8 cellular contexts compared by ENCODE assay signal in the genomic region with DNA sequence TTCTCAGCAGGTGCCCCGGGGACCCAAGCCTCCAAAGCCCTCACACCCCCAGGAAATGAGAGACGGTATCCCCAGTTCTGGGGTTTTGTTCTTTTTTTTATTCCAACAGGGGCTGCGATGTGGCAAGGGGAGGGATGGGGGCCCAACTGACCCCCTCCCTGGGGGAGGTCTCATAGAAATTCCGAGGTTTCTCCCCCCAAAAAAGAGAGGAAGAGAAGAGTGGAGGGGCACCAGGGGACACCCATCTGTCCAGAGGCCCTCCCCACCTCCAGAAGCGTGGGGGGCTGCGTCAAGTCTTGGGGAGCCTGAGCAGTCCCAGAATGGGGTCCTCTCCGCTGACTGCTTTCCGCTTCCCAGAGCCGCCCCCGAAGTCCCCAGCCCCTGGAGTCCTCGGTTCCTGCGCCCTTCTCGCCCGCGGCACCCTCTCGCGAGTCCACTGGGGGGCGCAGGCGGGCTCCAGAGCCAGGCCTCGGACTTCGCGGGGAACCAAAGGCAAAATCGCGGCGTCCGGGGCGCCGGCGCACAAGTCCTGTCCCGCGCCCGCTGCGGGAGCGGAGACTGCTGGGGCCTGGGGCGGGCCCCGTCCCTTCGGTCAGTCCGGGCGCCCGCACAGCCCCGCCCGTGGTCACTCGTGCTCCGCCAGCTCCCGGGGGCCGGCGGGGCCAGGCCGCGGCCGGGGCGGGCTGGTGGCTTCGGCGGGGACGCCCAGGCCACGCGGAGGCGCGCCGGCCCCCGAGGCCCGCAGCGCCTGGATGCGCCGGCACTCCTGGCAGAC. TPM values are rescaled to one million over a fixed set of nuclear protein-coding genes. Genes with fewer than 3 reads are reported as not detected.
DNase-seq lines count a peak whose midpoint lies in the region; ATAC-seq, FAIRE-seq and TF ChIP-seq lines count a peak whose summit lies in the region.

No MANE protein-coding gene starts in this region.

- no peak for FAIRE-seq in GM19239 (lab: Jason Lieb, UNC)

- H3K27ac Mint-ChIP-seq in brain = peak overlapping the region in 4 of 5 experiments; percentile 86 to 98 (median 98)

- ATAC-seq in left lung (peak; percentile 26), upper lobe of left lung (ENCODE audit: low FRiP score in 2 of 2) (no peak), left lobe of liver (no peak)

- peaks cover 29% of the 10 kb centered on the region for H3K27me3 Mint-ChIP-seq in brain

- H3K36me3 Mint-ChIP-seq in brain = peaks cover 31% of the 10 kb centered on the region

- H3K4me3 ChIP-seq in PC-9 = no peak overlapping the region
- H3K4me3 ChIP-seq in left lung = no peak overlapping the region
- H3K4me3 ChIP-seq in upper lobe of left lung = no peak overlapping the region

- H3K4me3 Mint-ChIP-seq in brain = peak overlapping the region; percentile 64 to 91 (median 72)

- DNase-seq in AG20443 (ENCODE audit: low spot score) (peak; percentile 88), GM19239 (ENCODE audit: insufficient read length, low spot score) (peak; percentile 80), PC-9 (peak in 1 of 2 experiments; percentile 49), left lung (peak in 1 of 2 donors; percentile 82), upper lobe of left lung (peak; percentile 26 to 88), left lobe of liver (ENCODE audit: low spot score) (no peak), Ammon's horn (ENCODE audit: low spot score) (no peak)

- peaks cover 50% of the 10 kb centered on the region for H3K4me1 Mint-ChIP-seq in brain

- no peak for TF ChIP-seq EP300 in upper lobe of left lung (IDR thresholded peaks at IDR 0.05)

- no peak overlapping the region for H2AFZ ChIP-seq in PC-9

- H3K27me3 ChIP-seq in PC-9 (ENCODE audit: insufficient read depth, low read depth) (peaks cover 85% of the 10 kb centered on the region), left lung (peaks cover 43 to 96% of the 10 kb centered on the region in 2 donors), upper lobe of left lung (peaks cover 0 to 50% (median 22%) of the 10 kb centered on the region in 4 donors)

- H3K27ac ChIP-seq in PC-9 (no peak overlapping the region), left lung (no peak overlapping the region), upper lobe of left lung (no peak overlapping the region)

- H3K9me3 ChIP-seq in PC-9 (ENCODE audit: insufficient read depth, low read depth) (no peaks in the 10 kb centered on the region), left lung (no peaks in the 10 kb centered on the region), upper lobe of left lung (no peaks in the 10 kb centered on the region)

- no peaks in the 10 kb centered on the region for H3K79me2 ChIP-seq in PC-9 (ENCODE audit: low read depth)

- no peaks in the 10 kb centered on the region; the same call in 1 of the 2 replicates for H4K20me1 ChIP-seq in PC-9 (ENCODE audit: insufficient read depth)

- TF ChIP-seq POLR2A in upper lobe of left lung (IDR thresholded peaks at IDR 0.05) = no peak

- intact Hi-C loops in PC-9 (cut with micrococcal nuclease; ENCODE audit: unreplicated experiment) = loop anchor here (10.0 kb wide), 1 partner anchor 96 kb away; no protein-coding TSS in a partner anchor
- intact Hi-C loops in left lung (cut with DNase I) = no loop called here

- peak; percentile 66 for TF ChIP-seq CTCF in PC-9 (conservative IDR thresholded peaks at IDR 0.05)
- peak; percentile 62 to 82 for TF ChIP-seq CTCF in brain (conservative IDR thresholded peaks at IDR 0.05)
- TF ChIP-seq CTCF in left lung (IDR thresholded peaks at IDR 0.05) = peak; percentile 28 to 42
- peak; percentile 39 to 48 (median 42) for TF ChIP-seq CTCF in upper lobe of left lung (IDR thresholded peaks at IDR 0.05)

- H3K9me2 ChIP-seq in PC-9 (ENCODE audit: insufficient read depth) = no peaks in the 10 kb centered on the region

- no peaks in the 10 kb centered on the region for H3K4me1 ChIP-seq in PC-9 (replicated peaks; ENCODE audit: insufficient read depth)
- peaks cover 0 to 13% of the 10 kb centered on the region in 2 donors for H3K4me1 ChIP-seq in left lung
- peaks cover 10 to 34% (median 15%) of the 10 kb centered on the region in 4 donors for H3K4me1 ChIP-seq in upper lobe of left lung

- POLR2A ChIA-PET in PC-9 (lab: Charles Lee; ENCODE audit: unreplicated experiment) = no interaction called here

- H3K36me3 ChIP-seq in PC-9 (ENCODE audit: low read depth) = no peaks in the 10 kb centered on the region
- no peaks in the 10 kb centered on the region for H3K36me3 ChIP-seq in left lung
- no peaks in the 10 kb centered on the region for H3K36me3 ChIP-seq in upper lobe of left lung

- CTCF ChIA-PET in PC-9 (lab: Charles Lee) = no interaction called here

- no TSS peak for BruUV-seq in PC-9 (replicated peaks; lab: Mats Ljungman, UMichigan)

- WGBS in upper lobe of left lung, 2 donors = 7 to 30% methylated on average over 4 to 15 of the region's 64 CpGs

- peaks cover 0 to 6% (median 0%) of the 10 kb centered on the region in 5 experiments for H3K9me3 Mint-ChIP-seq in brain

- no peak overlapping the region for H3K4me2 ChIP-seq in PC-9

- no peaks in the 10 kb centered on the region for H3F3A ChIP-seq in PC-9 (ENCODE audit: insufficient read depth, low read depth)

RNA-seq across cellular contexts. Expression of a gene that starts 4.4 kb away (rescaled TPM):
- total RNA-seq in PC-9 (2021) (not detected in 2 replicates), left lung (not detected), upper lobe of left lung (under 1 TPM in 4 of 6 donors, not detected in 2; under 0.01 to 0.51 (median 0.15) TPM), left lobe of liver (0.10 TPM)
- 213 TPM for polyA plus RNA-seq in brain (ENCODE audit: insufficient read depth, low read depth, low replicate concordance)

RNA-seq across cellular contexts. Expression of a gene that starts 39.3 kb away (rescaled TPM):
- 110 and 188 TPM in 2 replicates for total RNA-seq in PC-9 (2021)
- 203 TPM for polyA plus RNA-seq in brain (ENCODE audit: insufficient read depth, low read depth, low replicate concordance)
- total RNA-seq in left lung = 100 to 1,000 TPM; 175 to 186 TPM
- total RNA-seq in upper lobe of left lung = 100 to 1,000 TPM in 5 of 6 donors, 10 to 100 TPM in 1; 59.7 to 222 (median 163) TPM
- 106 TPM for total RNA-seq in left lobe of liver

Comparison
In these comparisons a context has a peak if more than half of its experiments do, and no peak if none do; other contexts are left out.
1. DNase-seq: peak in AG20443 (single experiment), GM19239 (single experiment) and upper lobe of left lung (2 of 2); none in left lobe of liver (single experiment) and Ammon's horn (single experiment).
2. Peak in every context shown above with its lines, with median percentiles within 50 percentile points of each other: CTCF ChIP-seq.